ENCODE assay signal across 8 cellular contexts in the genomic region with DNA sequence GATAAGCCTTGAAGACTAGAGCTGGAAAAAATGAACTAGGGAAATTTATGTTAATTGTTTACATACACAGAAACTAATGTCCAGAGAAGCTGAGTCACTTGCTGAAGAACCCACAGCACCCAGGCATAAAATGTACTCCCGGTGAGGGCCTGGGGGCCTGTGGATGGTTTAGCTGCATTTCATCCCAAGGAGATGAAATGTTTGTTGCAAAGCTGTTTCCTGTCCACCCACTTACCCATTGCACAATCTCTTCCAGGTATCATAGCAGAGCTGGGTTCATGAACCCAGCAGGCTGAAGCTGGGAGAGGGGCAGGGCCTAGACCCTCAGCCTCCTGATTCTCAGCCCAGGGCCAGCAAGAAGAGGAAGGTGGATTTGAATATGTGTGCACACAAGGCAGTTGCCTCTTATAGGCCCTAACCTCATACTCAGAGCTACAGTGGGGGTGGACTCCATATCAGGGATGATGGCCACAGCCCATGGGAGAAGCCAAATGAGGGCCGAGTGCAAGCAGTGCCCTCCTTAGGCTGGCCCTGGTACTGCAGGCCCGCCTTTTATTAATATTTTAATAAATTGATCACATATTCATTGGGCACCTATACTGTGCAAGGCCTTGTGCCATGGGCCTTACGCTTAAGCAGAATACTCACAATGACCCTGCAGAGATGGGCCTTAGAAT.
DNase-seq lines count a peak whose midpoint lies in the region; ATAC-seq and TF ChIP-seq lines count a peak whose summit lies in the region.

No MANE protein-coding gene starts in this region.

- peak; percentile 92 for ATAC-seq in left lung
- ATAC-seq in HG03097 (IDR thresholded peaks at IDR 0.05; ENCODE audit: low FRiP score, unreplicated experiment): no peak
- ATAC-seq in activated T-helper 17 cell treated with anti-CD3 and anti-CD28 coated beads, Interleukin-2, amount 50 U/mL, for 72 hours (replicated peaks): no peak

- H3K4me1 Mint-ChIP-seq in brain: peaks cover 14% of the 10 kb centered on the region
- no peaks in the 10 kb centered on the region for H3K4me1 Mint-ChIP-seq in activated T-helper 17 cell treated with anti-CD3 and anti-CD28 coated beads, Interleukin-2, amount 50 U/mL, for 72 hours

- peak; percentile 59 for TF ChIP-seq CTCF in LNCAP (IDR thresholded peaks at IDR 0.05)
- peak; percentile 90 to 96 for TF ChIP-seq CTCF in brain (conservative IDR thresholded peaks at IDR 0.05)
- peak; percentile 40 to 75 for TF ChIP-seq CTCF in left lung (IDR thresholded peaks at IDR 0.05)

- H3K27ac ChIP-seq in left lung: no peak overlapping the region

- H3K27me3 Mint-ChIP-seq in brain: peaks cover 5% of the 10 kb centered on the region
- H3K27me3 Mint-ChIP-seq in activated T-helper 17 cell treated with anti-CD3 and anti-CD28 coated beads, Interleukin-2, amount 50 U/mL, for 72 hours: peaks cover 7% of the 10 kb centered on the region

- no peak overlapping the region for H3K4me3 Mint-ChIP-seq in brain
- no peak overlapping the region for H3K4me3 Mint-ChIP-seq in activated T-helper 17 cell treated with anti-CD3 and anti-CD28 coated beads, Interleukin-2, amount 50 U/mL, for 72 hours

- peaks cover 0 to 4% of the 10 kb centered on the region in 2 donors for H3K27me3 ChIP-seq in left lung

- peak overlapping the region in 4 of 5 experiments; percentile 30 to 83 (median 77) for H3K27ac Mint-ChIP-seq in brain
- no peak overlapping the region for H3K27ac Mint-ChIP-seq in activated T-helper 17 cell treated with anti-CD3 and anti-CD28 coated beads, Interleukin-2, amount 50 U/mL, for 72 hours

- no peaks in the 10 kb centered on the region for H3K9me3 ChIP-seq in left lung

- peaks cover 0 to 4% (median 0%) of the 10 kb centered on the region in 5 experiments for H3K9me3 Mint-ChIP-seq in brain
- H3K9me3 Mint-ChIP-seq in activated T-helper 17 cell treated with anti-CD3 and anti-CD28 coated beads, Interleukin-2, amount 50 U/mL, for 72 hours: no peaks in the 10 kb centered on the region

- no peaks in the 10 kb centered on the region for H3K36me3 ChIP-seq in left lung

- H3K36me3 Mint-ChIP-seq in brain: peaks cover 36% of the 10 kb centered on the region
- H3K36me3 Mint-ChIP-seq in activated T-helper 17 cell treated with anti-CD3 and anti-CD28 coated beads, Interleukin-2, amount 50 U/mL, for 72 hours (ENCODE audit: low read depth): no peaks in the 10 kb centered on the region

- intact Hi-C loops in left lung (cut with DNase I): loop anchor here in 1 of 2 donors (10.0 kb wide), 1 partner anchor 157 kb away; no protein-coding TSS in a partner anchor

- no peaks in the 10 kb centered on the region for H3K4me1 ChIP-seq in left lung

- H3K4me3 ChIP-seq in left lung: no peak overlapping the region

- DNase-seq in NCI-H1694 (lab: John Stamatoyannopoulos, UW) (peak; percentile 23), NCI-H1694 treated with DMSO at 0.1 percent for 48 hours (lab: John Stamatoyannopoulos, UW) (no peak), left lung (no peak)
- no peak for DNase-seq in stimulated activated CD4-positive, alpha-beta T cell treated with anti-CD3 and anti-CD28 coated beads, Interleukin-4, amount 100 ng/mL, for 24 hours
